ENCODE assay signal across 20 cellular contexts in genomic region chr7:41241641-41242040, GRCh38.
"Had no signal": no experiment of that assay in that cellular context is flagged by ENCODE, and none has a peak within 500 bp of the region (broad histone marks: within the 10 kb centered on the region; RNA-seq: fewer than 3 reads in every experiment).

No MANE protein-coding gene starts in this region.

- H3K9me3 Mint-ChIP-seq: mesothelial cell of epicardium had no signal

- H3K4me3 Mint-ChIP-seq: activated CD4-positive, alpha-beta T cell treated with anti-CD3 and anti-CD28 coated beads, Interleukin-2, amount 10 ng/mL, durations not matched to agents 24 days and 14 days; activated CD8-positive, alpha-beta T cell treated with anti-CD3 and anti-CD28 coated beads for 36 hours; activated naive CD4-positive, alpha-beta T cell treated with anti-CD3 and anti-CD28 coated beads for 36 hours; brain; mesothelial cell of epicardium; natural killer cell treated with Interleukin-12 subunit alpha and Interleukin-12 subunit beta and Interleukin-15 and Interleukin-18, amount 100 ng/mL, for 72 hours; stimulated activated effector memory CD8-positive, alpha-beta T cell treated with anti-CD3 and anti-CD28 coated beads, Interleukin-12 subunit alpha, Interleukin-12 subunit beta, amount 100 ng/mL, for 72 hours had no signal

- H3K36me3 Mint-ChIP-seq: brain; mesothelial cell of epicardium; natural killer cell treated with Interleukin-12 subunit alpha and Interleukin-12 subunit beta and Interleukin-15 and Interleukin-18, amount 100 ng/mL, for 72 hours; stimulated activated effector memory CD8-positive, alpha-beta T cell treated with anti-CD3 and anti-CD28 coated beads, Interleukin-12 subunit alpha, Interleukin-12 subunit beta, amount 100 ng/mL, for 72 hours had no signal

- ATAC-seq: activated CD8-positive, alpha-beta T cell treated with anti-CD3 and anti-CD28 coated beads for 36 hours; natural killer cell treated with Interleukin-12 subunit alpha and Interleukin-12 subunit beta and Interleukin-15 and Interleukin-18, amount 100 ng/mL, for 72 hours; right lobe of liver; stimulated activated effector memory CD8-positive, alpha-beta T cell treated with anti-CD3 and anti-CD28 coated beads, Interleukin-12 subunit alpha, Interleukin-12 subunit beta, amount 100 ng/mL, for 72 hours had no signal

- H3K4me3 ChIP-seq: colonic mucosa, lung, right lobe of liver, testis had no signal

- DNase-seq: activated CD4-positive, alpha-beta T cell treated with anti-CD3 and anti-CD28 coated beads, Interleukin-2, amount 10 ng/mL, durations not matched to agents 24 days and 14 days; activated CD8-positive, alpha-beta T cell treated with anti-CD3 and anti-CD28 coated beads for 36 hours; activated naive CD4-positive, alpha-beta T cell treated with anti-CD3 and anti-CD28 coated beads for 36 hours; activated T-cell treated with anti-CD3 and anti-CD28 coated beads, Interleukin-2, amount 50 U/mL, for 1 hour; central memory CD4-positive, alpha-beta T cell; colonic mucosa; foreskin melanocyte; glutamatergic neuron; hippocampal formation; right lobe of liver; small intestine; stimulated activated CD4-positive, alpha-beta T cell treated with anti-CD3 and anti-CD28 coated beads, Interleukin-4, amount 100 ng/mL, for 1 hour; T1000; testis had no signal

- H3K27ac Mint-ChIP-seq: activated CD4-positive, alpha-beta T cell treated with anti-CD3 and anti-CD28 coated beads, Interleukin-2, amount 10 ng/mL, durations not matched to agents 24 days and 14 days; activated CD8-positive, alpha-beta T cell treated with anti-CD3 and anti-CD28 coated beads for 36 hours; activated naive CD4-positive, alpha-beta T cell treated with anti-CD3 and anti-CD28 coated beads for 36 hours; activated T-helper 2 cell treated with anti-CD3 and anti-CD28 coated beads, Interferon-gamma antibody, Interleukin-2, Interleukin-4, amounts not matched to agents 10 μg/mL and 5 μg/mL and 100 μg/mL, durations not matched to agents 14 hours and 24 hours and 36 hours; brain; mesothelial cell of epicardium; natural killer cell treated with Interleukin-12 subunit alpha and Interleukin-12 subunit beta and Interleukin-15 and Interleukin-18, amount 100 ng/mL, for 72 hours; stimulated activated effector memory CD8-positive, alpha-beta T cell treated with anti-CD3 and anti-CD28 coated beads, Interleukin-12 subunit alpha, Interleukin-12 subunit beta, amount 100 ng/mL, for 72 hours had no signal

- H3K4me1 Mint-ChIP-seq: activated CD4-positive, alpha-beta T cell treated with anti-CD3 and anti-CD28 coated beads, Interleukin-2, amount 10 ng/mL, durations not matched to agents 24 days and 14 days; stimulated activated effector memory CD8-positive, alpha-beta T cell treated with anti-CD3 and anti-CD28 coated beads, Interleukin-12 subunit alpha, Interleukin-12 subunit beta, amount 100 ng/mL, for 72 hours had no signal

- H3K27me3 Mint-ChIP-seq: activated CD4-positive, alpha-beta T cell treated with anti-CD3 and anti-CD28 coated beads, Interleukin-2, amount 10 ng/mL, durations not matched to agents 24 days and 14 days; activated CD8-positive, alpha-beta T cell treated with anti-CD3 and anti-CD28 coated beads for 36 hours; natural killer cell treated with Interleukin-12 subunit alpha and Interleukin-12 subunit beta and Interleukin-15 and Interleukin-18, amount 100 ng/mL, for 72 hours had no signal
